In genomic region chr3:99670556-99670950, GRCh38 we compare ENCODE assay signal across 35 cellular contexts. TPM values are rescaled to one million over a fixed set of nuclear protein-coding genes. Genes with fewer than 3 reads are reported as not detected.
"Had no signal": no experiment of that assay in that cellular context is flagged by ENCODE, and none has a peak within 500 bp of the region (broad histone marks: within the 10 kb centered on the region; RNA-seq: fewer than 3 reads in every experiment).

No MANE protein-coding gene starts in this region.

- H3K36me3 ChIP-seq: adrenal gland, esophagus squamous epithelium, lower lobe of right lung, neutrophil, pancreas, prostate gland, upper lobe of left lung, vagina, WERI-Rb-1 had no signal

- ATAC-seq: activated CD4-positive, CD25-positive, alpha-beta regulatory T cell treated with anti-CD3 and anti-CD28 coated beads, Interleukin-2, amount 50 U/mL, for 24 hours; left colon; lower lobe of right lung; pancreas; sciatic nerve; stimulated activated effector memory CD8-positive, alpha-beta T cell treated with anti-CD3 and anti-CD28 coated beads, Interleukin-12 subunit alpha, Interleukin-12 subunit beta, amount 100 ng/mL, for 72 hours; stimulated activated naive CD8-positive, alpha-beta T cell treated with anti-CD3 and anti-CD28 coated beads, Interleukin-15, amount 100 ng/mL, for 72 hours had no signal

- H3K4me3 ChIP-seq: adrenal gland, esophagus squamous epithelium, hepatocyte, lower lobe of right lung, pancreas, prostate gland, upper lobe of left lung, vagina had no signal

- H3K4me1 ChIP-seq: adrenal gland, lower lobe of right lung, pancreas, prostate gland, vagina had no signal

- H3K27me3 Mint-ChIP-seq: stimulated activated naive CD8-positive, alpha-beta T cell treated with anti-CD3 and anti-CD28 coated beads, Interleukin-15, amount 100 ng/mL, for 72 hours had no signal

- H3K4me1 Mint-ChIP-seq: activated naive CD8-positive, alpha-beta T cell treated with anti-CD3 and anti-CD28 coated beads for 36 hours; nephron; stimulated activated effector memory CD8-positive, alpha-beta T cell treated with anti-CD3 and anti-CD28 coated beads, Interleukin-12 subunit alpha, Interleukin-12 subunit beta, amount 100 ng/mL, for 72 hours; stimulated activated naive CD8-positive, alpha-beta T cell treated with anti-CD3 and anti-CD28 coated beads, Interleukin-15, amount 100 ng/mL, for 72 hours had no signal

- H3K4me3 Mint-ChIP-seq: activated naive CD4-positive, alpha-beta T cell treated with anti-CD3 and anti-CD28 coated beads for 36 hours; activated naive CD8-positive, alpha-beta T cell treated with anti-CD3 and anti-CD28 coated beads for 36 hours; activated T-helper 1 cell treated with anti-CD3 and anti-CD28 coated beads, Interleukin-12 subunit alpha, Interleukin-12 subunit beta, Interleukin-2, Interleukin-4 antibody, amounts not matched to agents 30 ng/mL and 10 ng/mL and 1 ng/mL, durations not matched to agents 14 hours and 24 hours and 36 hours; nephron; stimulated activated effector memory CD8-positive, alpha-beta T cell treated with anti-CD3 and anti-CD28 coated beads, Interleukin-12 subunit alpha, Interleukin-12 subunit beta, amount 100 ng/mL, for 72 hours; stimulated activated naive CD8-positive, alpha-beta T cell treated with anti-CD3 and anti-CD28 coated beads, Interleukin-15, amount 100 ng/mL, for 72 hours; T-helper 1 cell treated with Interleukin-12 subunit alpha and Interleukin-12 subunit beta and Interleukin-4 antibody, amounts not matched to agents 30 μg/mL and 1 μg/mL, for 36 hours had no signal

- H3K27ac ChIP-seq: adrenal gland, epithelial cell of prostate, esophagus squamous epithelium, hepatocyte, lower lobe of right lung, neutrophil, pancreas, prostate gland, upper lobe of left lung, vagina, WERI-Rb-1 had no signal

- H3K27me3 ChIP-seq: adrenal gland, esophagus squamous epithelium, hepatocyte, neutrophil, pancreas, upper lobe of left lung, vagina had no signal

- H3K9me3 ChIP-seq: adrenal gland, esophagus squamous epithelium, lower lobe of right lung, neutrophil, pancreas, prostate gland, upper lobe of left lung, vagina had no signal

- H3K27ac Mint-ChIP-seq: activated naive CD4-positive, alpha-beta T cell treated with anti-CD3 and anti-CD28 coated beads for 36 hours; activated naive CD8-positive, alpha-beta T cell treated with anti-CD3 and anti-CD28 coated beads for 36 hours; activated T-helper 1 cell treated with anti-CD3 and anti-CD28 coated beads, Interleukin-12 subunit alpha, Interleukin-12 subunit beta, Interleukin-2, Interleukin-4 antibody, amounts not matched to agents 30 ng/mL and 10 ng/mL and 1 ng/mL, durations not matched to agents 14 hours and 24 hours and 36 hours; nephron; stimulated activated effector memory CD8-positive, alpha-beta T cell treated with anti-CD3 and anti-CD28 coated beads, Interleukin-12 subunit alpha, Interleukin-12 subunit beta, amount 100 ng/mL, for 72 hours; stimulated activated naive CD8-positive, alpha-beta T cell treated with anti-CD3 and anti-CD28 coated beads, Interleukin-15, amount 100 ng/mL, for 72 hours; T-helper 1 cell treated with Interleukin-12 subunit alpha and Interleukin-12 subunit beta and Interleukin-4 antibody, amounts not matched to agents 30 μg/mL and 1 μg/mL, for 36 hours had no signal

- H3K9me3 Mint-ChIP-seq: activated naive CD4-positive, alpha-beta T cell treated with anti-CD3 and anti-CD28 coated beads for 36 hours; activated naive CD8-positive, alpha-beta T cell treated with anti-CD3 and anti-CD28 coated beads for 36 hours; activated T-helper 1 cell treated with anti-CD3 and anti-CD28 coated beads, Interleukin-12 subunit alpha, Interleukin-12 subunit beta, Interleukin-2, Interleukin-4 antibody, amounts not matched to agents 30 ng/mL and 10 ng/mL and 1 ng/mL, durations not matched to agents 14 hours and 24 hours and 36 hours; nephron; stimulated activated effector memory CD8-positive, alpha-beta T cell treated with anti-CD3 and anti-CD28 coated beads, Interleukin-12 subunit alpha, Interleukin-12 subunit beta, amount 100 ng/mL, for 72 hours; stimulated activated naive CD8-positive, alpha-beta T cell treated with anti-CD3 and anti-CD28 coated beads, Interleukin-15, amount 100 ng/mL, for 72 hours; T-helper 1 cell treated with Interleukin-12 subunit alpha and Interleukin-12 subunit beta and Interleukin-4 antibody, amounts not matched to agents 30 μg/mL and 1 μg/mL, for 36 hours had no signal

- DNase-seq: activated CD4-positive, alpha-beta T cell treated with anti-CD3 and anti-CD28 coated beads for 48 hours; activated CD4-positive, alpha-beta T cell treated with anti-CD3 and anti-CD28 coated beads, Interleukin-2, amount 50 U/mL, for 48 hours; activated CD8-positive, alpha-beta memory T cell treated with anti-CD3 and anti-CD28 coated beads for 24 hours; activated effector memory CD4-positive, alpha-beta T cell treated with anti-CD3 and anti-CD28 coated beads, Interleukin-2, amount 50 U/mL, for 16 hours; activated naive CD4-positive, alpha-beta T cell treated with anti-CD3 and anti-CD28 coated beads for 36 hours; activated naive CD8-positive, alpha-beta T cell treated with anti-CD3 and anti-CD28 coated beads for 36 hours; adrenal gland; aorta; central memory CD4-positive, alpha-beta T cell; effector CD4-positive, alpha-beta T cell; esophagus squamous epithelium; islet precursor cell; left colon; lower lobe of right lung; pancreas; retina; small intestine; stimulated activated CD4-positive, alpha-beta T cell treated with anti-CD3 and anti-CD28 coated beads, Interleukin-4, amount 100 ng/mL, for 24 hours; stimulated activated naive CD8-positive, alpha-beta T cell treated with anti-CD3 and anti-CD28 coated beads, Interleukin-15, amount 100 ng/mL, for 72 hours; substantia nigra; SW 1271; T-helper 9 cell; upper lobe of left lung; WERI-Rb-1 had no signal

- H3K36me3 Mint-ChIP-seq: activated naive CD8-positive, alpha-beta T cell treated with anti-CD3 and anti-CD28 coated beads for 36 hours; stimulated activated effector memory CD8-positive, alpha-beta T cell treated with anti-CD3 and anti-CD28 coated beads, Interleukin-12 subunit alpha, Interleukin-12 subunit beta, amount 100 ng/mL, for 72 hours had no signal

RNA-seq across cellular contexts. Expression of gene COL8A1, which starts 32.2 kb away (rescaled TPM):
- total RNA-seq: activated naive CD8-positive, alpha-beta T cell treated with anti-CD3 and anti-CD28 coated beads for 36 hours had no signal
